ENCODE assay signal across 8 cellular contexts in genomic region chr6:35487653-35488516, GRCh38. TPM values are rescaled to one million over a fixed set of nuclear protein-coding genes. Genes with fewer than 3 reads are reported as not detected.
A peak's percentile ranks its signal among the peaks of the same experiment; 100 is the strongest.
DNase-seq lines count a peak whose midpoint lies in the region; ATAC-seq, FAIRE-seq and TF ChIP-seq lines count a peak whose summit lies in the region.

No MANE protein-coding gene starts in this region.

- no peaks in the 10 kb centered on the region for H3K36me3 Mint-ChIP-seq in activated CD8-positive, alpha-beta memory T cell treated with anti-CD3 and anti-CD28 coated beads, Interleukin-2, amount 10 ng/mL, durations not matched to agents 7 days and 5 days

- H3K36me3 ChIP-seq in IMR-90 (ENCODE audit: control insufficient read depth, insufficient read depth, low read length) (peaks cover 25% of the 10 kb centered on the region), K562 (ENCODE audit: control insufficient read depth, insufficient read depth, low read length) (no peaks in the 10 kb centered on the region; the same call in 2 of the 3 replicates), mucosa of stomach (ENCODE audit: control insufficient read depth, insufficient read depth, low read length) (no peaks in the 10 kb centered on the region)

- H2AFZ ChIP-seq in IMR-90 (replicated peaks; ENCODE audit: low read length, poor library complexity) (peak overlapping the region; percentile 44), K562 (ENCODE audit: low read depth, low read length) (no peak overlapping the region)

- H3K9me3 Mint-ChIP-seq in activated CD8-positive, alpha-beta memory T cell treated with anti-CD3 and anti-CD28 coated beads, Interleukin-2, amount 10 ng/mL, durations not matched to agents 7 days and 5 days (ENCODE audit: low read depth) = no peaks in the 10 kb centered on the region

- H2BK5ac ChIP-seq in IMR-90 (ENCODE audit: low read depth, low read length, poor library complexity, severe bottlenecking) = peak overlapping the region; percentile 79

- TF ChIP-seq EP300 in K562 (IDR thresholded peaks at IDR 0.05; ENCODE audit: low read length) = no peak

- H2BK120ac ChIP-seq in IMR-90 (ENCODE audit: low read depth, low read length) = peak overlapping the region; percentile 76

- H3K4me2 ChIP-seq in IMR-90 (ENCODE audit: low read depth, low read length) = no peak overlapping the region
- no peak overlapping the region for H3K4me2 ChIP-seq in K562 (ENCODE audit: insufficient read depth, low read length)

- no peak overlapping the region for H3K27ac Mint-ChIP-seq in activated CD8-positive, alpha-beta memory T cell treated with anti-CD3 and anti-CD28 coated beads, Interleukin-2, amount 10 ng/mL, durations not matched to agents 7 days and 5 days

- no peaks in the 10 kb centered on the region for H3K9me3 ChIP-seq in AG04450 (ENCODE audit: control insufficient read depth, insufficient read depth, low read length)
- H3K9me3 ChIP-seq in IMR-90 (ENCODE audit: control insufficient read depth, insufficient read depth, low read length) = no peaks in the 10 kb centered on the region
- H3K9me3 ChIP-seq in K562 (replicated peaks; ENCODE audit: control insufficient read depth, insufficient read depth, low read depth, low read length) = no peaks in the 10 kb centered on the region
- no peaks in the 10 kb centered on the region for H3K9me3 ChIP-seq in mucosa of stomach (ENCODE audit: control insufficient read depth, low read length)

- H2BK15ac ChIP-seq in IMR-90 (ENCODE audit: low read depth, low read length) = peak overlapping the region; percentile 91; the same call in 2 of the 3 replicates

- peak overlapping the region; percentile 93 for H3K4ac ChIP-seq in IMR-90 (ENCODE audit: low read depth, low read length)

- H4K91ac ChIP-seq in IMR-90 (ENCODE audit: insufficient read depth, low read depth, low read length) = peak overlapping the region; percentile 87

- peaks cover 14% of the 10 kb centered on the region for H4K20me1 ChIP-seq in IMR-90 (ENCODE audit: insufficient read depth, low read length)
- H4K20me1 ChIP-seq in K562 (replicated peaks; ENCODE audit: control insufficient read depth, insufficient read depth, low read length) = peaks cover 16% of the 10 kb centered on the region; the same call in 1 of the 2 replicates

- peak overlapping the region; percentile 33 for H2BK20ac ChIP-seq in IMR-90 (ENCODE audit: low read depth, low read length)

- peak overlapping the region; percentile 95 for H2AK5ac ChIP-seq in IMR-90 (ENCODE audit: low read depth, low read length)

- H3K4me1 ChIP-seq in IMR-90 (ENCODE audit: control insufficient read depth, insufficient read depth, low read length) (peaks cover 62% of the 10 kb centered on the region), K562 (replicated peaks in 1 of 2; ENCODE audit: control insufficient read depth in 2 of 2, insufficient read depth in 2 of 2, low read length in 2 of 2) (peaks cover 58 to 63% of the 10 kb centered on the region in 2 experiments), mucosa of stomach (ENCODE audit: control insufficient read depth, insufficient read depth, low read length) (peaks cover 64% of the 10 kb centered on the region)

- DNase-seq in AG04450 (ENCODE audit: low read depth, low spot score) (no peak), IMR-90 (peak; percentile 54), K562 (ENCODE audit: extremely low read depth in 1 of 4, low spot score in 3 of 4) (no peak)
- no peak for DNase-seq in activated T-cell treated with anti-CD3 and anti-CD28 coated beads, Interleukin-2, amount 50 U/mL, for 1 hour
- DNase-seq in activated CD8-positive, alpha-beta memory T cell treated with anti-CD3 and anti-CD28 coated beads, Interleukin-2, amount 10 ng/mL, durations not matched to agents 7 days and 5 days = no peak

- peak overlapping the region; percentile 24; the same call in 1 of the 2 replicates for H3K9ac ChIP-seq in IMR-90 (ENCODE audit: low read depth, low read length)
- H3K9ac ChIP-seq in K562 (ENCODE audit: insufficient read depth in 1 of 2, low read depth in 2 of 2, low read length in 2 of 2) = peak overlapping the region in 1 of 2 experiments; percentile 15; a peak in 1 of 4 replicates
- peak overlapping the region; percentile 62 for H3K9ac ChIP-seq in mucosa of stomach (ENCODE audit: low read length)

- TF ChIP-seq RAD21 in IMR-90 (IDR thresholded peaks at IDR 0.05; ENCODE audit: low read length) (no peak), K562 (CRISPR knock-in tag; conservative IDR thresholded peaks at IDR 0.05 in 1 of 2, IDR thresholded peaks at IDR 0.05 in 1 of 2) (no peak)

- peaks cover 13% of the 10 kb centered on the region; the same call in 1 of the 3 replicates for H3K79me2 ChIP-seq in K562 (ENCODE audit: control insufficient read depth, insufficient read depth, low read length)

- ATAC-seq in IMR-90 (ENCODE audit: low read depth) (peak; percentile 1; the same call in 1 of the 2 replicates), K562 (no peak), HG02763 (IDR thresholded peaks at IDR 0.05; ENCODE audit: unreplicated experiment) (no peak), GM21360 (IDR thresholded peaks at IDR 0.05; ENCODE audit: unreplicated experiment) (no peak)
- ATAC-seq in activated CD8-positive, alpha-beta memory T cell treated with anti-CD3 and anti-CD28 coated beads, Interleukin-2, amount 10 ng/mL, durations not matched to agents 7 days and 5 days = no peak

- POLR2A ChIA-PET in AG04450 (lab: Yijun Ruan, JAX) = interaction anchor here (0.6 to 1.2 kb wide), 3 partner anchors 8 to 138 kb away, joined by 3 to 6 read pairs (median 4); no protein-coding TSS in a partner anchor
- POLR2A ChIA-PET in IMR-90 (lab: Charles Lee; ENCODE audit: unreplicated experiment) = interaction anchor here (1.0 kb wide), 1 partner anchor 17 kb away, joined by 3 read pairs; no protein-coding TSS in a partner anchor
- POLR2A ChIA-PET in K562 (lab: Yijun Ruan, JAX) = interaction anchor here (0.6 to 9.5 kb wide), 6 partner anchors 8 to 540 kb away, joined by 3 to 167 read pairs (median 18); partner anchors contain the start of genes MAPK14, RPL10A and TEAD3

- peaks cover 39 to 94% of the 10 kb centered on the region in 2 experiments for H3K79me1 ChIP-seq in IMR-90 (ENCODE audit: low read depth in 1 of 2, low read length in 2 of 2)

- BruUV-seq in IMR-90 (replicated peaks; lab: Mats Ljungman, UMichigan) (no TSS peak), K562 (replicated peaks; lab: Mats Ljungman, UMichigan) (no TSS peak)

- peak overlapping the region; percentile 88 for H3K14ac ChIP-seq in IMR-90 (replicated peaks; ENCODE audit: low read depth, low read length)

- FAIRE-seq in K562 (lab: Jason Lieb, UNC) = peak; percentile 67

- in situ Hi-C loops in IMR-90 (cut with MboI; ENCODE audit: low sequenced_read_pairs) = no loop called here
- in situ Hi-C loops in K562 (cut with MboI) = no loop called here

- TF ChIP-seq CTCF in AG04450 (IDR thresholded peaks at IDR 0.05; ENCODE audit: low read depth, low read length) (no peak), IMR-90 (conservative IDR thresholded peaks at IDR 0.05; ENCODE audit: low read depth, low read length) (no peak), K562 (IDR thresholded peaks at IDR 0.05 in 2 of 3, conservative IDR thresholded peaks at IDR 0.05 in 1 of 3; ENCODE audit: insufficient read depth in 2 of 3, low read depth in 1 of 3, low read length in 3 of 3) (no peak)

- intact Hi-C loops in IMR-90 (cut with micrococcal nuclease) (no loop called here), K562 (cut with micrococcal nuclease) (no loop called here)

- H3K23ac ChIP-seq in IMR-90 (ENCODE audit: low read depth, low read length) = peak overlapping the region; percentile 94

- peak overlapping the region; percentile 47 for H4K5ac ChIP-seq in IMR-90 (ENCODE audit: low read depth, low read length)

- H3K9me1 ChIP-seq in IMR-90 (ENCODE audit: insufficient read depth, low read length) (peaks cover 39% of the 10 kb centered on the region), K562 (ENCODE audit: control insufficient read depth, insufficient read depth, low read length) (no peaks in the 10 kb centered on the region)

- peaks cover 8% of the 10 kb centered on the region for H3K4me1 Mint-ChIP-seq in activated CD8-positive, alpha-beta memory T cell treated with anti-CD3 and anti-CD28 coated beads, Interleukin-2, amount 10 ng/mL, durations not matched to agents 7 days and 5 days

- peak overlapping the region; percentile 18; the same call in 1 of the 2 replicates for H3K18ac ChIP-seq in IMR-90 (ENCODE audit: low read depth, low read length)

- H3K27me3 Mint-ChIP-seq in activated CD8-positive, alpha-beta memory T cell treated with anti-CD3 and anti-CD28 coated beads, Interleukin-2, amount 10 ng/mL, durations not matched to agents 7 days and 5 days = no peaks in the 10 kb centered on the region

- no peak overlapping the region for H3K4me3 Mint-ChIP-seq in activated CD8-positive, alpha-beta memory T cell treated with anti-CD3 and anti-CD28 coated beads, Interleukin-2, amount 10 ng/mL, durations not matched to agents 7 days and 5 days

- peak overlapping the region; percentile 20; the same call in 1 of the 2 replicates for H3K56ac ChIP-seq in IMR-90 (ENCODE audit: extremely low read depth, insufficient read depth, low read length)

- H3K27me3 ChIP-seq in AG04450 (ENCODE audit: control insufficient read depth, insufficient read depth, low read length) (no peaks in the 10 kb centered on the region), IMR-90 (ENCODE audit: control insufficient read depth, insufficient read depth, low read length) (no peaks in the 10 kb centered on the region), K562 (ENCODE audit: control insufficient read depth in 2 of 2, insufficient read depth in 2 of 2, low read length in 2 of 2) (no peaks in the 10 kb centered on the region), mucosa of stomach (ENCODE audit: control insufficient read depth, insufficient read depth, low read length) (no peaks in the 10 kb centered on the region)

- H3K4me3 ChIP-seq in AG04450 (ENCODE audit: low read depth, low read length) (no peak overlapping the region), IMR-90 (ENCODE audit: insufficient read depth, low read depth, low read length) (no peak overlapping the region), K562 (no peak overlapping the region), mucosa of stomach (ENCODE audit: low read length) (no peak overlapping the region)

- H2AK9ac ChIP-seq in IMR-90 (replicated peaks; ENCODE audit: low read depth, low read length, poor library complexity) = peak overlapping the region; percentile 91

- dilution Hi-C loops in IMR-90 (cut with HindIII; ENCODE audit: low sequenced_read_pairs, unreplicated experiment) = no loop called here

- CTCF ChIA-PET in AG04450 (lab: Charles Lee) (interaction anchor here (1.1 kb wide), 1 partner anchor 19 kb away, joined by 3 read pairs; the partner anchor contains the start of gene RPL10A), IMR-90 (lab: Yijun Ruan, JAX) (no interaction called here), K562 (lab: Yijun Ruan, JAX; ENCODE audit: low intra/inter-chr PET ratio) (no interaction called here)
- CTCF ChIA-PET in activated CD8-positive, alpha-beta memory T cell treated with anti-CD3 and anti-CD28 coated beads, Interleukin-2, amount 10 ng/mL, durations not matched to agents 7 days and 5 days (lab: Charles Lee) = interaction anchor here (1.5 kb wide), 1 partner anchor 10 kb away, joined by 4 read pairs; no protein-coding TSS in a partner anchor

- WGBS in IMR-90 (ENCODE audit: extremely low coverage in 2 of 2, insufficient read length in 1 of 2), 2 experiments = no CpG with 5 or more reads among the region's 9 CpGs
- WGBS in K562 (ENCODE audit: insufficient coverage, low coverage, missing lambda C conversion rate) = 40% methylated on average over 9 of the region's 9 CpGs

- peak overlapping the region; percentile 77 for H3K27ac ChIP-seq in AG04450 (ENCODE audit: low read depth, low read length)
- H3K27ac ChIP-seq in IMR-90 (ENCODE audit: insufficient read depth, low read length) = peak overlapping the region; percentile 55
- H3K27ac ChIP-seq in K562 (ENCODE audit: extremely low read depth, low read depth, low read length) = peak overlapping the region; percentile 31; the same call in 1 of the 3 replicates

- TF ChIP-seq POLR2A in IMR-90 (IDR thresholded peaks at IDR 0.05; ENCODE audit: low read depth, low read length) (no peak), K562 (conservative IDR thresholded peaks at IDR 0.05) (no peak)

- peak overlapping the region; percentile 81 to 87 for H4K8ac ChIP-seq in IMR-90 (ENCODE audit: low read depth in 2 of 2, low read length in 2 of 2)

RNA-seq across cellular contexts. Expression of gene TEAD3, which starts 9.0 kb away (rescaled TPM):
- polyA plus RNA-seq in AG04450 (2011; rRNA removed) (16.6 and 22.8 TPM in 2 replicates), IMR-90 (2012; rRNA removed) (25.0 and 28.0 TPM in 2 replicates), K562 (2011; rRNA removed) (3.3 and 7.0 TPM in 2 replicates), K562 (2014; fragmentation: Illumina TruSeq; extraction: Trizol) (11.1 and 13.6 TPM in 2 replicates), K562 (2014; fragmentation: Nextera tagmentation; extraction: Ambion mirVana) (under 1 TPM; 0.63 to 0.92 TPM), K562 (2014; rRNA removed) (6.7 and 8.2 TPM in 2 replicates)
- polyA minus RNA-seq in AG04450 (2011; rRNA and poly(A)+ RNA removed) = 11.8 and 14.9 TPM in 2 replicates
- total RNA-seq in IMR-90 (2012; rRNA removed) (5.0 and 5.2 TPM in 2 replicates), K562 (2014; rRNA removed) (4.9 and 5.8 TPM in 2 replicates), K562 (2014; rRNA removed; fragmentation: Illumina TruSeq; extraction: Trizol) (2.4 and 3.1 TPM in 2 replicates), K562 (2015; rRNA removed; fragmentation: Illumina TruSeq; extraction: Trizol) (3.0 and 3.3 TPM in 2 replicates), K562 (2021) (12.6 and 13.2 TPM in 2 replicates)
- 16.6 and 30.2 TPM in 2 replicates for polyA plus RNA-seq in IMR-90 (2012; cell fraction: cytosol; rRNA removed)
- polyA plus RNA-seq in IMR-90 (2012; cell fraction: nucleus; rRNA removed; ENCODE audit: low replicate concordance) = 49.5 and 83.0 TPM in 2 replicates
- 5.1 and 14.6 TPM in 2 replicates for total RNA-seq in K562 (2011; cell fraction: chromatin; rRNA removed; ENCODE audit: low replicate concordance)
- 7.1 and 9.2 TPM in 2 replicates for total RNA-seq in K562 (2011; cell fraction: nucleolus; rRNA removed)
- 7.1 and 8.4 TPM in 2 replicates for total RNA-seq in K562 (2011; cell fraction: nucleoplasm; rRNA removed)
- polyA plus RNA-seq in K562 (2011; cell fraction: cytosol; rRNA removed) = 5.2 and 5.3 TPM in 2 replicates
- 13.9 and 18.4 TPM in 2 replicates for polyA plus RNA-seq in K562 (2011; cell fraction: nucleus; rRNA removed)
- 7.7 and 10.0 TPM in 2 replicates for polyA plus RNA-seq in K562 (2012)
- 1.9 TPM in 2 replicates for polyA minus RNA-seq in K562 (2011; rRNA and poly(A)+ RNA removed)
- polyA minus RNA-seq in K562 (2011; cell fraction: cytosol; rRNA and poly(A)+ RNA removed) = 1.7 and 4.2 TPM in 2 replicates
- 2.4 and 3.2 TPM in 2 replicates for polyA minus RNA-seq in K562 (2011; cell fraction: nucleus; rRNA and poly(A)+ RNA removed)
- under 1 TPM in 1 of 2 experiments, not detected in 1; 0.16 TPM for total RNA-seq in activated CD8-positive, alpha-beta memory T cell treated with anti-CD3 and anti-CD28 coated beads, Interleukin-2, amount 10 ng/mL, durations not matched to agents 7 days and 5 days

RNA-seq across cellular contexts. Expression of gene RPL10A, which starts 19.7 kb away (rescaled TPM):
- 2,636 and 2,921 TPM in 2 replicates for polyA plus RNA-seq in AG04450 (2011; rRNA removed)
- 853 and 1,025 TPM in 2 replicates for polyA minus RNA-seq in AG04450 (2011; rRNA and poly(A)+ RNA removed)
- 1,746 and 2,310 TPM in 2 replicates for total RNA-seq in IMR-90 (2012; rRNA removed)
- 3,153 and 3,261 TPM in 2 replicates for polyA plus RNA-seq in IMR-90 (2012; rRNA removed)
- 1,705 and 1,838 TPM in 2 replicates for polyA plus RNA-seq in IMR-90 (2012; cell fraction: cytosol; rRNA removed)
- 1,133 and 1,323 TPM in 2 replicates for polyA plus RNA-seq in IMR-90 (2012; cell fraction: nucleus; rRNA removed; ENCODE audit: low replicate concordance)
- total RNA-seq in K562 (2011; cell fraction: chromatin; rRNA removed; ENCODE audit: low replicate concordance) = 362 and 601 TPM in 2 replicates
- 935 and 968 TPM in 2 replicates for total RNA-seq in K562 (2011; cell fraction: nucleolus; rRNA removed)
- 800 and 1,320 TPM in 2 replicates for total RNA-seq in K562 (2011; cell fraction: nucleoplasm; rRNA removed)
- 2,223 and 2,318 TPM in 2 replicates for total RNA-seq in K562 (2014; rRNA removed)
- 1,978 and 2,020 TPM in 2 replicates for total RNA-seq in K562 (2014; rRNA removed; fragmentation: Illumina TruSeq; extraction: Trizol)
- 1,939 and 1,940 TPM in 2 replicates for total RNA-seq in K562 (2015; rRNA removed; fragmentation: Illumina TruSeq; extraction: Trizol)
- 1,856 and 1,978 TPM in 2 replicates for total RNA-seq in K562 (2021)
- polyA plus RNA-seq in K562 (2011; rRNA removed) = 3,124 and 3,130 TPM in 2 replicates
- 2,866 and 3,308 TPM in 2 replicates for polyA plus RNA-seq in K562 (2011; cell fraction: cytosol; rRNA removed)
- polyA plus RNA-seq in K562 (2011; cell fraction: nucleus; rRNA removed) = 2,021 and 2,231 TPM in 2 replicates
- polyA plus RNA-seq in K562 (2012) = 2,102 and 3,298 TPM in 2 replicates
- 2,585 and 3,193 TPM in 2 replicates for polyA plus RNA-seq in K562 (2014; fragmentation: Illumina TruSeq; extraction: Trizol)
- polyA plus RNA-seq in K562 (2014; fragmentation: Nextera tagmentation; extraction: Ambion mirVana) = 1,000 to 10,000 TPM; 1,589 to 2,116 TPM
- polyA plus RNA-seq in K562 (2014; rRNA removed) = 2,844 and 3,237 TPM in 2 replicates
- polyA minus RNA-seq in K562 (2011; rRNA and poly(A)+ RNA removed) = 1,756 and 1,900 TPM in 2 replicates
- 874 and 913 TPM in 2 replicates for polyA minus RNA-seq in K562 (2011; cell fraction: cytosol; rRNA and poly(A)+ RNA removed)
- polyA minus RNA-seq in K562 (2011; cell fraction: nucleus; rRNA and poly(A)+ RNA removed) = 342 and 506 TPM in 2 replicates
- total RNA-seq in activated CD8-positive, alpha-beta memory T cell treated with anti-CD3 and anti-CD28 coated beads, Interleukin-2, amount 10 ng/mL, durations not matched to agents 7 days and 5 days = 1,000 to 10,000 TPM; 1,163 to 1,382 TPM

RNA-seq across cellular contexts. Expression of gene TULP1, which starts 24.8 kb away (rescaled TPM):
- not detected in 2 replicates for polyA plus RNA-seq in AG04450 (2011; rRNA removed)
- not detected in 2 replicates for polyA minus RNA-seq in AG04450 (2011; rRNA and poly(A)+ RNA removed)
- total RNA-seq in IMR-90 (2012; rRNA removed) = not detected in 2 replicates
- polyA plus RNA-seq in IMR-90 (2012; rRNA removed) = not detected in 2 replicates
- polyA plus RNA-seq in IMR-90 (2012; cell fraction: cytosol; rRNA removed) = not detected in 2 replicates
- not detected in 2 replicates for polyA plus RNA-seq in IMR-90 (2012; cell fraction: nucleus; rRNA removed; ENCODE audit: low replicate concordance)
- not detected in 2 replicates for total RNA-seq in K562 (2011; cell fraction: chromatin; rRNA removed; ENCODE audit: low replicate concordance)
- total RNA-seq in K562 (2011; cell fraction: nucleolus; rRNA removed) = not detected in 2 replicates
- total RNA-seq in K562 (2011; cell fraction: nucleoplasm; rRNA removed) = not detected in 2 replicates
- 0.16 TPM in 1 of 2 replicates, not detected in the other for total RNA-seq in K562 (2014; rRNA removed)
- total RNA-seq in K562 (2014; rRNA removed; fragmentation: Illumina TruSeq; extraction: Trizol) = not detected in 2 replicates
- not detected in 2 replicates for total RNA-seq in K562 (2015; rRNA removed; fragmentation: Illumina TruSeq; extraction: Trizol)
- total RNA-seq in K562 (2021) = 0.09 TPM in 2 replicates
- 0.05 TPM in 1 of 2 replicates, not detected in the other for polyA plus RNA-seq in K562 (2011; rRNA removed)
- 0.07 TPM in 1 of 2 replicates, not detected in the other for polyA plus RNA-seq in K562 (2011; cell fraction: cytosol; rRNA removed)
- 0.06 and 0.09 TPM in 2 replicates for polyA plus RNA-seq in K562 (2011; cell fraction: nucleus; rRNA removed)
- polyA plus RNA-seq in K562 (2012) = 0.06 and 0.17 TPM in 2 replicates
- polyA plus RNA-seq in K562 (2014; fragmentation: Illumina TruSeq; extraction: Trizol) = 0.10 TPM in 1 of 2 replicates, not detected in the other
- polyA plus RNA-seq in K562 (2014; fragmentation: Nextera tagmentation; extraction: Ambion mirVana) = under 1 TPM in 1 of 2 experiments, not detected in 1; 0.06 TPM
- polyA plus RNA-seq in K562 (2014; rRNA removed) = 0.17 TPM in 1 of 2 replicates, not detected in the other
- polyA minus RNA-seq in K562 (2011; rRNA and poly(A)+ RNA removed) = not detected in 2 replicates
- polyA minus RNA-seq in K562 (2011; cell fraction: cytosol; rRNA and poly(A)+ RNA removed) = not detected in 2 replicates
- 0.11 TPM in 1 of 2 replicates, not detected in the other for polyA minus RNA-seq in K562 (2011; cell fraction: nucleus; rRNA and poly(A)+ RNA removed)
- not detected for total RNA-seq in activated CD8-positive, alpha-beta memory T cell treated with anti-CD3 and anti-CD28 coated beads, Interleukin-2, amount 10 ng/mL, durations not matched to agents 7 days and 5 days

RNA-seq across cellular contexts. Expression of gene FANCE, which starts 35.7 kb away (rescaled TPM):
- polyA plus RNA-seq in AG04450 (2011; rRNA removed) (7.0 and 7.1 TPM in 2 replicates), IMR-90 (2012; rRNA removed) (6.8 and 7.1 TPM in 2 replicates), K562 (2011; rRNA removed) (17.0 and 20.4 TPM in 2 replicates), K562 (2014; fragmentation: Illumina TruSeq; extraction: Trizol) (17.3 and 18.3 TPM in 2 replicates), K562 (2014; fragmentation: Nextera tagmentation; extraction: Ambion mirVana) (1 to 10 TPM; 5.7 to 5.9 TPM), K562 (2014; rRNA removed) (17.2 and 20.4 TPM in 2 replicates)
- polyA minus RNA-seq in AG04450 (2011; rRNA and poly(A)+ RNA removed) = 7.9 and 10.2 TPM in 2 replicates
- total RNA-seq in IMR-90 (2012; rRNA removed) (7.5 and 9.1 TPM in 2 replicates), K562 (2014; rRNA removed) (26.7 and 30.2 TPM in 2 replicates), K562 (2014; rRNA removed; fragmentation: Illumina TruSeq; extraction: Trizol) (16.1 and 16.8 TPM in 2 replicates), K562 (2015; rRNA removed; fragmentation: Illumina TruSeq; extraction: Trizol) (14.5 and 14.8 TPM in 2 replicates), K562 (2021) (23.7 and 26.1 TPM in 2 replicates)
- 4.5 and 6.8 TPM in 2 replicates for polyA plus RNA-seq in IMR-90 (2012; cell fraction: cytosol; rRNA removed)
- 5.0 and 6.6 TPM in 2 replicates for polyA plus RNA-seq in IMR-90 (2012; cell fraction: nucleus; rRNA removed; ENCODE audit: low replicate concordance)
- 16.1 and 26.5 TPM in 2 replicates for total RNA-seq in K562 (2011; cell fraction: chromatin; rRNA removed; ENCODE audit: low replicate concordance)
- 19.5 and 21.1 TPM in 2 replicates for total RNA-seq in K562 (2011; cell fraction: nucleolus; rRNA removed)
- 16.1 and 16.4 TPM in 2 replicates for total RNA-seq in K562 (2011; cell fraction: nucleoplasm; rRNA removed)
- polyA plus RNA-seq in K562 (2011; cell fraction: cytosol; rRNA removed) = 19.3 and 22.3 TPM in 2 replicates
- 18.2 and 22.0 TPM in 2 replicates for polyA plus RNA-seq in K562 (2011; cell fraction: nucleus; rRNA removed)
- polyA plus RNA-seq in K562 (2012) = 13.1 and 18.0 TPM in 2 replicates
- 14.5 and 16.4 TPM in 2 replicates for polyA minus RNA-seq in K562 (2011; rRNA and poly(A)+ RNA removed)
- 12.4 and 15.0 TPM in 2 replicates for polyA minus RNA-seq in K562 (2011; cell fraction: cytosol; rRNA and poly(A)+ RNA removed)
- polyA minus RNA-seq in K562 (2011; cell fraction: nucleus; rRNA and poly(A)+ RNA removed) = 4.8 and 6.6 TPM in 2 replicates
- 10 to 100 TPM; 15.4 to 16.0 TPM for total RNA-seq in activated CD8-positive, alpha-beta memory T cell treated with anti-CD3 and anti-CD28 coated beads, Interleukin-2, amount 10 ng/mL, durations not matched to agents 7 days and 5 days

Comparison
In these comparisons a context has a peak if more than half of its experiments do, and no peak if none do; other contexts are left out.
1. CTCF ChIA-PET loops: an anchor here in AG04450 (1.1 kb wide) and activated CD8-positive, alpha-beta memory T cell treated with anti-CD3 and anti-CD28 coated beads, Interleukin-2, amount 10 ng/mL, durations not matched to agents 7 days and 5 days (1.5 kb wide); none called in IMR-90 and K562.